ENCODE assay signal across 9 cellular contexts in genomic region chr18:22171263-22171838, GRCh38. TPM values are rescaled to one million over a fixed set of nuclear protein-coding genes. Genes with fewer than 3 reads are reported as not detected.
DNase-seq lines count a peak whose midpoint lies in the region; ATAC-seq, FAIRE-seq and TF ChIP-seq lines count a peak whose summit lies in the region.
"Had no signal": no experiment of that assay in that cellular context is flagged by ENCODE, and none has a peak within 500 bp of the region (broad histone marks: within the 10 kb centered on the region; RNA-seq: fewer than 3 reads in every experiment).

No MANE protein-coding gene starts in this region.

- H3K4me1 Mint-ChIP-seq in GM23338: peaks cover 24% of the 10 kb centered on the region

- peaks cover 15% of the 10 kb centered on the region for H3F3A ChIP-seq in GM23338 (replicated peaks; ENCODE audit: low read depth)

- H3K36me3 ChIP-seq in GM23338 (ENCODE audit: insufficient read depth) (no peaks in the 10 kb centered on the region), brain microvascular endothelial cell (replicated peaks) (peaks cover 35% of the 10 kb centered on the region), kidney (ENCODE audit: control insufficient read depth in 1 of 2, insufficient read depth in 2 of 2, low read length in 2 of 2) (no peaks in the 10 kb centered on the region), small intestine (ENCODE audit: control insufficient read depth in 2 of 2, insufficient read depth in 2 of 2, low read length in 2 of 2) (no peaks in the 10 kb centered on the region)

- no peak overlapping the region for H3K27ac Mint-ChIP-seq in GM23338
- H3K27ac Mint-ChIP-seq: activated T-helper 2 cell treated with anti-CD3 and anti-CD28 coated beads, Interferon-gamma antibody, Interleukin-2, Interleukin-4, amounts not matched to agents 10 μg/mL and 5 μg/mL and 100 μg/mL, durations not matched to agents 14 hours and 24 hours and 36 hours had no signal

- H3K9me3 Mint-ChIP-seq in GM23338: peaks cover 11% of the 10 kb centered on the region; the same call in 2 of the 3 replicates
- H3K9me3 Mint-ChIP-seq: activated T-helper 2 cell treated with anti-CD3 and anti-CD28 coated beads, Interferon-gamma antibody, Interleukin-2, Interleukin-4, amounts not matched to agents 10 μg/mL and 5 μg/mL and 100 μg/mL, durations not matched to agents 14 hours and 24 hours and 36 hours had no signal

- FAIRE-seq in kidney (lab: Jason Lieb, UNC): no peak
- no peak for FAIRE-seq in small intestine (lab: Jason Lieb, UNC)

- no peak for DNase-seq in GM23338 (ENCODE audit: low spot score)
- no peak for DNase-seq in brain microvascular endothelial cell
- DNase-seq in kidney: no peak
- no peak for DNase-seq in small intestine
- DNase-seq in Ammon's horn (ENCODE audit: low spot score): no peak
- no peak for DNase-seq in NOMO-1 treated with DMSO at 0.1 percent for 48 hours (lab: John Stamatoyannopoulos, UW; ENCODE audit: unreplicated experiment)
- DNase-seq in OCI-M2 (lab: John Stamatoyannopoulos, UW; ENCODE audit: unreplicated experiment): no peak

- H3K27ac ChIP-seq in GM23338 (ENCODE audit: low read depth): no peak overlapping the region
- peak overlapping the region; percentile 87 for H3K27ac ChIP-seq in brain microvascular endothelial cell
- peak overlapping the region; percentile 86 to 91 for H3K27ac ChIP-seq in kidney (ENCODE audit: low read depth in 2 of 2, low read length in 2 of 2)
- peak overlapping the region; percentile 95 to 96 for H3K27ac ChIP-seq in small intestine (ENCODE audit: low read depth in 1 of 2, low read length in 1 of 2)

- H3K27me3 ChIP-seq in GM23338 (ENCODE audit: insufficient read depth) (peaks cover 96% of the 10 kb centered on the region), brain microvascular endothelial cell (replicated peaks) (peaks cover 16% of the 10 kb centered on the region), small intestine (ENCODE audit: control insufficient read depth in 2 of 2, insufficient read depth in 2 of 2, low read length in 2 of 2) (peaks cover 0 to 26% of the 10 kb centered on the region in 2 donors)

- ATAC-seq in GM23338: peak; percentile 0; the same call in 2 of the 3 replicates
- ATAC-seq in HG02759 (IDR thresholded peaks at IDR 0.05; ENCODE audit: unreplicated experiment): no peak

- H3K9me2 ChIP-seq in GM23338 (ENCODE audit: insufficient read depth): no peaks in the 10 kb centered on the region

- H3K4me3 ChIP-seq in GM23338 (peak overlapping the region; percentile 82), brain microvascular endothelial cell (ENCODE audit: low read depth, low read length) (peak overlapping the region; percentile 86), kidney (ENCODE audit: low read length in 2 of 2) (peak overlapping the region; percentile 77 to 84), small intestine (ENCODE audit: low read depth in 1 of 2, low read length in 2 of 2) (peak overlapping the region; percentile 79 to 94)

- WGBS in small intestine, 3 donors: 2 to 3% (median 2%) methylated on average over 48 to 73 of the region's 73 CpGs

- peaks cover 92% of the 10 kb centered on the region for H3K27me3 Mint-ChIP-seq in GM23338 (ENCODE audit: insufficient read depth, low read depth, poor library complexity)

- TF ChIP-seq CTCF in GM23338 (conservative IDR thresholded peaks at IDR 0.05; ENCODE audit: low read depth in 2 of 2): no peak
- no peak for TF ChIP-seq CTCF in brain microvascular endothelial cell (IDR thresholded peaks at IDR 0.05; ENCODE audit: low read depth, low read length, missing control alignments)
- TF ChIP-seq CTCF in kidney (IDR thresholded peaks at IDR 0.05; ENCODE audit: borderline replicate concordance, extremely low read depth, insufficient read depth): no peak

- H4K20me1 ChIP-seq in GM23338 (replicated peaks; ENCODE audit: insufficient read depth): peaks cover 41% of the 10 kb centered on the region

- H3K4me1 ChIP-seq in GM23338 (ENCODE audit: insufficient read depth) (peaks cover 27% of the 10 kb centered on the region), kidney (ENCODE audit: control insufficient read depth in 1 of 2, insufficient read depth in 1 of 2, low read depth in 1 of 2, low read length in 2 of 2) (peaks cover 0 to 7% of the 10 kb centered on the region in 2 donors), small intestine (ENCODE audit: control insufficient read depth in 2 of 2, insufficient read depth in 1 of 2, low read depth in 1 of 2, low read length in 1 of 2) (no peaks in the 10 kb centered on the region)

- no peaks in the 10 kb centered on the region for H3K79me2 ChIP-seq in GM23338 (replicated peaks; ENCODE audit: insufficient read depth)

- peak overlapping the region; percentile 99 for H3K4me2 ChIP-seq in GM23338

- no peak overlapping the region; the same call in 2 of the 3 replicates for H3K4me3 Mint-ChIP-seq in GM23338

- intact Hi-C loops in kidney (cut with DNase I): no loop called here

- in situ Hi-C loops in brain microvascular endothelial cell (cut with HindIII; ENCODE audit: low pct_ligation_motif_present, low sequenced_read_pairs): no loop called here

- H3K9ac ChIP-seq in kidney (ENCODE audit: low read length in 2 of 2): no peak overlapping the region

- H3K9me3 ChIP-seq in kidney (ENCODE audit: control insufficient read depth in 1 of 2, low read length in 2 of 2): no peaks in the 10 kb centered on the region
- H3K9me3 ChIP-seq in small intestine (ENCODE audit: control insufficient read depth, low read depth): no peaks in the 10 kb centered on the region

- no peaks in the 10 kb centered on the region for H3K36me3 Mint-ChIP-seq in GM23338 (ENCODE audit: low read depth)

- H2AFZ ChIP-seq in GM23338: 0 out of 2 replicates have a peak overlapping the region, but pooled peaks have one; percentile 23

TF ChIP-seq in GM23338, 12 proteins besides CTCF, POLR2A, EP300 and RAD21:
- no peak for TF ChIP-seq STAT1 (IDR thresholded peaks at IDR 0.05; ENCODE audit: unreplicated experiment)
- TF ChIP-seq ZNF114 (CRISPR knock-in tag; IDR thresholded peaks at IDR 0.05): no peak
- peak; percentile 56 for TF ChIP-seq EZH2phosphoT487 (IDR thresholded peaks at IDR 0.05; ENCODE audit: unreplicated experiment)
- TF ChIP-seq ETS1 (IDR thresholded peaks at IDR 0.05): no peak
- no peak for TF ChIP-seq POLR2AphosphoS5 (IDR thresholded peaks at IDR 0.05; ENCODE audit: low read depth)
- peak; percentile 91 for TF ChIP-seq EZH2 (IDR thresholded peaks at IDR 0.05; ENCODE audit: low read depth, unreplicated experiment)
TF ChIP-seq in GM23338: peak in this region for 2.

RNA-seq across cellular contexts. Expression of gene GATA6, which starts 2.0 kb away (rescaled TPM):
- not detected in 2 replicates for total RNA-seq in GM23338 (2014; rRNA removed; shearing (Covaris generic))
- 0.08 and 0.30 TPM in 2 replicates for polyA plus RNA-seq in GM23338 (2016; fragmentation: Nextera tagmentation; extraction: Ambion mirVana)
- total RNA-seq in kidney: 10.9 TPM
- 1.7 TPM for polyA plus RNA-seq in kidney (ENCODE audit: insufficient read depth, low read depth, low replicate concordance)
- 10 to 100 TPM; 25.9 to 36.9 (median 27.8) TPM for polyA plus RNA-seq in small intestine
- total RNA-seq: activated T-helper 2 cell treated with anti-CD3 and anti-CD28 coated beads, Interferon-gamma antibody, Interleukin-2, Interleukin-4, amounts not matched to agents 10 μg/mL and 5 μg/mL and 100 μg/mL, durations not matched to agents 14 hours and 24 hours and 36 hours had no signal

Comparison
In these comparisons a context has a peak if more than half of its experiments do, and no peak if none do; other contexts are left out.
1. RNA of gene GATA6, which starts 2.0 kb away (polyA plus RNA-seq): 25.9 to 36.9 TPM in small intestine; 1.7 TPM in kidney (single experiment) and 0.08 to 0.30 TPM in GM23338; every median in the first group is over 10 times any median in the second.
2. Peak in every context shown above with its lines, with median percentiles within 50 percentile points of each other: H3K4me3 ChIP-seq.